1 cellular context compared by ENCODE assay signal in the genomic region with DNA sequence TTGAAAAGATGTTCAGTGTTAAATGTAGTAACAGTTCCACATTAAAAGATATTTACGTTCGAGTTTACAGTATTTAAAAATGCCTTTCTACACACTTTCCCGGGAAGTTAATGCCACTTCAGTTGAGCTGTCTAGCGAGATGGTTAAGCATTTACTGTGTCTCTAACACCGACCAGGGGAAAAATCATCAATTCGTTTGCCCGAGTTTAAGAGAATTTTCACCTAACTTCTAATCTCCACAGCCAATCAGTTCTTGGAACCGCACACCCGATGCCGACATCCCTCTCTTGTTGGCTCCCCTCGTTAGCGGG.
TF ChIP-seq lines count a peak whose summit lies in the region.

No MANE protein-coding gene starts in this region.

TF ChIP-seq in H1, 55 proteins besides CTCF, POLR2A, EP300 and RAD21 (continued from another document):
- no peak for TF ChIP-seq SP2 (IDR thresholded peaks at IDR 0.05; ENCODE audit: low read length)
- no peak for TF ChIP-seq CREB1 (IDR thresholded peaks at IDR 0.05)
- TF ChIP-seq, protein P1, sequence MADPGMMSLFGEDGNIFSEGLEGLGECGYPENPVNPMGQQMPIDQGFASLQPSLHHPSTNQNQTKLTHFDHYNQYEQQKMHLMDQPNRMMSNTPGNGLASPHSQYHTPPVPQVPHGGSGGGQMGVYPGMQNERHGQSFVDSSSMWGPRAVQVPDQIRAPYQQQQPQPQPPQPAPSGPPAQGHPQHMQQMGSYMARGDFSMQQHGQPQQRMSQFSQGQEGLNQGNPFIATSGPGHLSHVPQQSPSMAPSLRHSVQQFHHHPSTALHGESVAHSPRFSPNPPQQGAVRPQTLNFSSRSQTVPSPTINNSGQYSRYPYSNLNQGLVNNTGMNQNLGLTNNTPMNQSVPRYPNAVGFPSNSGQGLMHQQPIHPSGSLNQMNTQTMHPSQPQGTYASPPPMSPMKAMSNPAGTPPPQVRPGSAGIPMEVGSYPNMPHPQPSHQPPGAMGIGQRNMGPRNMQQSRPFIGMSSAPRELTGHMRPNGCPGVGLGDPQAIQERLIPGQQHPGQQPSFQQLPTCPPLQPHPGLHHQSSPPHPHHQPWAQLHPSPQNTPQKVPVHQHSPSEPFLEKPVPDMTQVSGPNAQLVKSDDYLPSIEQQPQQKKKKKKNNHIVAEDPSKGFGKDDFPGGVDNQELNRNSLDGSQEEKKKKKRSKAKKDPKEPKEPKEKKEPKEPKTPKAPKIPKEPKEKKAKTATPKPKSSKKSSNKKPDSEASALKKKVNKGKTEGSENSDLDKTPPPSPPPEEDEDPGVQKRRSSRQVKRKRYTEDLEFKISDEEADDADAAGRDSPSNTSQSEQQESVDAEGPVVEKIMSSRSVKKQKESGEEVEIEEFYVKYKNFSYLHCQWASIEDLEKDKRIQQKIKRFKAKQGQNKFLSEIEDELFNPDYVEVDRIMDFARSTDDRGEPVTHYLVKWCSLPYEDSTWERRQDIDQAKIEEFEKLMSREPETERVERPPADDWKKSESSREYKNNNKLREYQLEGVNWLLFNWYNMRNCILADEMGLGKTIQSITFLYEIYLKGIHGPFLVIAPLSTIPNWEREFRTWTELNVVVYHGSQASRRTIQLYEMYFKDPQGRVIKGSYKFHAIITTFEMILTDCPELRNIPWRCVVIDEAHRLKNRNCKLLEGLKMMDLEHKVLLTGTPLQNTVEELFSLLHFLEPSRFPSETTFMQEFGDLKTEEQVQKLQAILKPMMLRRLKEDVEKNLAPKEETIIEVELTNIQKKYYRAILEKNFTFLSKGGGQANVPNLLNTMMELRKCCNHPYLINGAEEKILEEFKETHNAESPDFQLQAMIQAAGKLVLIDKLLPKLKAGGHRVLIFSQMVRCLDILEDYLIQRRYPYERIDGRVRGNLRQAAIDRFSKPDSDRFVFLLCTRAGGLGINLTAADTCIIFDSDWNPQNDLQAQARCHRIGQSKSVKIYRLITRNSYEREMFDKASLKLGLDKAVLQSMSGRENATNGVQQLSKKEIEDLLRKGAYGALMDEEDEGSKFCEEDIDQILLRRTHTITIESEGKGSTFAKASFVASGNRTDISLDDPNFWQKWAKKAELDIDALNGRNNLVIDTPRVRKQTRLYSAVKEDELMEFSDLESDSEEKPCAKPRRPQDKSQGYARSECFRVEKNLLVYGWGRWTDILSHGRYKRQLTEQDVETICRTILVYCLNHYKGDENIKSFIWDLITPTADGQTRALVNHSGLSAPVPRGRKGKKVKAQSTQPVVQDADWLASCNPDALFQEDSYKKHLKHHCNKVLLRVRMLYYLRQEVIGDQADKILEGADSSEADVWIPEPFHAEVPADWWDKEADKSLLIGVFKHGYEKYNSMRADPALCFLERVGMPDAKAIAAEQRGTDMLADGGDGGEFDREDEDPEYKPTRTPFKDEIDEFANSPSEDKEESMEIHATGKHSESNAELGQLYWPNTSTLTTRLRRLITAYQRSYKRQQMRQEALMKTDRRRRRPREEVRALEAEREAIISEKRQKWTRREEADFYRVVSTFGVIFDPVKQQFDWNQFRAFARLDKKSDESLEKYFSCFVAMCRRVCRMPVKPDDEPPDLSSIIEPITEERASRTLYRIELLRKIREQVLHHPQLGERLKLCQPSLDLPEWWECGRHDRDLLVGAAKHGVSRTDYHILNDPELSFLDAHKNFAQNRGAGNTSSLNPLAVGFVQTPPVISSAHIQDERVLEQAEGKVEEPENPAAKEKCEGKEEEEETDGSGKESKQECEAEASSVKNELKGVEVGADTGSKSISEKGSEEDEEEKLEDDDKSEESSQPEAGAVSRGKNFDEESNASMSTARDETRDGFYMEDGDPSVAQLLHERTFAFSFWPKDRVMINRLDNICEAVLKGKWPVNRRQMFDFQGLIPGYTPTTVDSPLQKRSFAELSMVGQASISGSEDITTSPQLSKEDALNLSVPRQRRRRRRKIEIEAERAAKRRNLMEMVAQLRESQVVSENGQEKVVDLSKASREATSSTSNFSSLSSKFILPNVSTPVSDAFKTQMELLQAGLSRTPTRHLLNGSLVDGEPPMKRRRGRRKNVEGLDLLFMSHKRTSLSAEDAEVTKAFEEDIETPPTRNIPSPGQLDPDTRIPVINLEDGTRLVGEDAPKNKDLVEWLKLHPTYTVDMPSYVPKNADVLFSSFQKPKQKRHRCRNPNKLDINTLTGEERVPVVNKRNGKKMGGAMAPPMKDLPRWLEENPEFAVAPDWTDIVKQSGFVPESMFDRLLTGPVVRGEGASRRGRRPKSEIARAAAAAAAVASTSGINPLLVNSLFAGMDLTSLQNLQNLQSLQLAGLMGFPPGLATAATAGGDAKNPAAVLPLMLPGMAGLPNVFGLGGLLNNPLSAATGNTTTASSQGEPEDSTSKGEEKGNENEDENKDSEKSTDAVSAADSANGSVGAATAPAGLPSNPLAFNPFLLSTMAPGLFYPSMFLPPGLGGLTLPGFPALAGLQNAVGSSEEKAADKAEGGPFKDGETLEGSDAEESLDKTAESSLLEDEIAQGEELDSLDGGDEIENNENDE (IDR thresholded peaks at IDR 0.05; ENCODE audit: insufficient replicate concordance, low read length): no peak
- TF ChIP-seq, protein P2, sequence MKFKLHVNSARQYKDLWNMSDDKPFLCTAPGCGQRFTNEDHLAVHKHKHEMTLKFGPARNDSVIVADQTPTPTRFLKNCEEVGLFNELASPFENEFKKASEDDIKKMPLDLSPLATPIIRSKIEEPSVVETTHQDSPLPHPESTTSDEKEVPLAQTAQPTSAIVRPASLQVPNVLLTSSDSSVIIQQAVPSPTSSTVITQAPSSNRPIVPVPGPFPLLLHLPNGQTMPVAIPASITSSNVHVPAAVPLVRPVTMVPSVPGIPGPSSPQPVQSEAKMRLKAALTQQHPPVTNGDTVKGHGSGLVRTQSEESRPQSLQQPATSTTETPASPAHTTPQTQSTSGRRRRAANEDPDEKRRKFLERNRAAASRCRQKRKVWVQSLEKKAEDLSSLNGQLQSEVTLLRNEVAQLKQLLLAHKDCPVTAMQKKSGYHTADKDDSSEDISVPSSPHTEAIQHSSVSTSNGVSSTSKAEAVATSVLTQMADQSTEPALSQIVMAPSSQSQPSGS (IDR thresholded peaks at IDR 0.05; ENCODE audit: low read length): no peak
- TF ChIP-seq TCF12 (IDR thresholded peaks at IDR 0.05; ENCODE audit: low read depth, low read length): no peak
- no peak for TF ChIP-seq CBX8 (IDR thresholded peaks at IDR 0.05; ENCODE audit: borderline replicate concordance, low read depth, low read length)
